17 cellular contexts compared by ENCODE assay signal in the genomic region with DNA sequence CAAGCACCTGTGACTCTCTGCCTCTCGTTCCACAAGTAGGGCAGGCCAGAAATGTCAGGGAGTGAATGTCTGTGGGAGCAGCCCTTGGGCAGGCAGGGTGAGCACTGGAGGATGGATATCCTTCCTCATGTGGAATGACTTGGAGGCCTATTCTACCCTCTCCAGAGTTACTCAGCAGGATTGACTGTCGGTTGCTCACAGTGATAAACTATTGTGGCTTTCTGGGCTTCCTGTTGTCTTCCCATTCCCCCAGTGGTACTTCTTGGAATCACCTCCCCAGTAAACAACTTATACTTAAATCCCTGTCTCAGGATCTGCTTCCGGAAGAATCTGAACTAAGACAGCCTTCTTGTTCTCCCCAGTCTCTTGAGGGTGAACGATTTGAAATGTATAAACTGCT.
"Had no signal": no experiment of that assay in that cellular context is flagged by ENCODE, and none has a peak within 500 bp of the region (broad histone marks: within the 10 kb centered on the region; RNA-seq: fewer than 3 reads in every experiment).

No MANE protein-coding gene starts in this region.

- ATAC-seq: activated CD4-positive, alpha-beta T cell treated with anti-CD3 and anti-CD28 coated beads for 36 hours; gastrocnemius medialis; left lung; psoas muscle; right lobe of liver; stimulated activated memory B cell treated with anti-CD40 and anti-IgM and Interleukin-4, amounts not matched to agents 10 μg/mL and 1 μg/mL and 100 μg/mL, for 72 hours had no signal

- H3K4me1 ChIP-seq: gastrocnemius medialis, left lung, psoas muscle, right lobe of liver had no signal

- H3K27ac Mint-ChIP-seq: activated CD4-positive, alpha-beta memory T cell treated with anti-CD3 and anti-CD28 coated beads, Interleukin-2, amount 10 ng/mL, durations not matched to agents 7 days and 5 days; activated CD4-positive, alpha-beta T cell treated with anti-CD3 and anti-CD28 coated beads for 36 hours; activated naive CD8-positive, alpha-beta T cell treated with anti-CD3 and anti-CD28 coated beads, Interleukin-2, amount 10 ng/mL, durations not matched to agents 7 days and 5 days; memory B cell; nephron progenitor cell; stimulated activated memory B cell treated with anti-CD40 and anti-IgM and Interleukin-4, amounts not matched to agents 10 μg/mL and 1 μg/mL and 100 μg/mL, for 72 hours had no signal

- H3K4me1 Mint-ChIP-seq: activated naive CD8-positive, alpha-beta T cell treated with anti-CD3 and anti-CD28 coated beads, Interleukin-2, amount 10 ng/mL, durations not matched to agents 7 days and 5 days; memory B cell; nephron progenitor cell; stimulated activated memory B cell treated with anti-CD40 and anti-IgM and Interleukin-4, amounts not matched to agents 10 μg/mL and 1 μg/mL and 100 μg/mL, for 72 hours had no signal

- H3K9me3 Mint-ChIP-seq: activated CD4-positive, alpha-beta memory T cell treated with anti-CD3 and anti-CD28 coated beads, Interleukin-2, amount 10 ng/mL, durations not matched to agents 7 days and 5 days; activated naive CD8-positive, alpha-beta T cell treated with anti-CD3 and anti-CD28 coated beads, Interleukin-2, amount 10 ng/mL, durations not matched to agents 7 days and 5 days; memory B cell; nephron progenitor cell had no signal

- H3K27me3 ChIP-seq: cardiac muscle cell, gastrocnemius medialis, left lung, right lobe of liver, transverse colon had no signal

- H3K4me3 ChIP-seq: cardiac muscle cell, gastrocnemius medialis, left lung, psoas muscle, right lobe of liver, transverse colon had no signal

- H3K27ac ChIP-seq: cardiac muscle cell, gastrocnemius medialis, left lung, psoas muscle, right lobe of liver, transverse colon, VCaP had no signal

- H3K36me3 Mint-ChIP-seq: activated naive CD8-positive, alpha-beta T cell treated with anti-CD3 and anti-CD28 coated beads, Interleukin-2, amount 10 ng/mL, durations not matched to agents 7 days and 5 days; memory B cell; stimulated activated memory B cell treated with anti-CD40 and anti-IgM and Interleukin-4, amounts not matched to agents 10 μg/mL and 1 μg/mL and 100 μg/mL, for 72 hours had no signal

- H3K36me3 ChIP-seq: cardiac muscle cell, gastrocnemius medialis, left lung, right lobe of liver, transverse colon had no signal

- DNase-seq: activated CD4-positive, alpha-beta memory T cell treated with anti-CD3 and anti-CD28 coated beads, Interleukin-2, amount 10 ng/mL, durations not matched to agents 7 days and 5 days; activated CD4-positive, alpha-beta T cell treated with anti-CD3 and anti-CD28 coated beads for 36 hours; activated naive CD8-positive, alpha-beta T cell treated with anti-CD3 and anti-CD28 coated beads, Interleukin-2, amount 10 ng/mL, durations not matched to agents 7 days and 5 days; activated T-cell treated with anti-CD3 and anti-CD28 coated beads, Interleukin-2, amount 50 U/mL, for 48 hours; aorta; gastrocnemius medialis; left lung; nephron progenitor cell; psoas muscle; right lobe of liver; transverse colon had no signal

- H3K4me3 Mint-ChIP-seq: activated CD4-positive, alpha-beta memory T cell treated with anti-CD3 and anti-CD28 coated beads, Interleukin-2, amount 10 ng/mL, durations not matched to agents 7 days and 5 days; activated CD4-positive, alpha-beta T cell treated with anti-CD3 and anti-CD28 coated beads for 36 hours; activated naive CD8-positive, alpha-beta T cell treated with anti-CD3 and anti-CD28 coated beads, Interleukin-2, amount 10 ng/mL, durations not matched to agents 7 days and 5 days; memory B cell; nephron progenitor cell; stimulated activated memory B cell treated with anti-CD40 and anti-IgM and Interleukin-4, amounts not matched to agents 10 μg/mL and 1 μg/mL and 100 μg/mL, for 72 hours had no signal

- FAIRE-seq: endothelial cell of umbilical vein, keratinocyte had no signal

- H3K9me3 ChIP-seq: gastrocnemius medialis, left lung, psoas muscle, right lobe of liver, transverse colon had no signal
